Comparison of ENCODE assay signal across 20 cellular contexts in genomic region chr11:72710278-72710677, GRCh38. TPM values are rescaled to one million over a fixed set of nuclear protein-coding genes. Genes with fewer than 3 reads are reported as not detected.
DNase-seq lines count a peak whose midpoint lies in the region; ATAC-seq, FAIRE-seq and TF ChIP-seq lines count a peak whose summit lies in the region.
"Had no signal": no experiment of that assay in that cellular context is flagged by ENCODE, and none has a peak within 500 bp of the region (broad histone marks: within the 10 kb centered on the region; RNA-seq: fewer than 3 reads in every experiment).

No MANE protein-coding gene starts in this region.

- H3K27me3 Mint-ChIP-seq in activated naive CD4-positive, alpha-beta T cell treated with anti-CD3 and anti-CD28 coated beads, Interleukin-2, amount 50 U/mL, for 24 hours, result no peaks in the 10 kb centered on the region
- H3K27me3 Mint-ChIP-seq in activated naive CD4-positive, alpha-beta T cell treated with anti-CD3 and anti-CD28 coated beads for 36 hours (ENCODE audit: low read depth), result no peaks in the 10 kb centered on the region
- no peaks in the 10 kb centered on the region for H3K27me3 Mint-ChIP-seq in T-helper 17 cell
- H3K27me3 Mint-ChIP-seq: B cell had no signal

- no peaks in the 10 kb centered on the region for H3K9me3 Mint-ChIP-seq in activated naive CD4-positive, alpha-beta T cell treated with anti-CD3 and anti-CD28 coated beads, Interleukin-2, amount 50 U/mL, for 24 hours
- no peaks in the 10 kb centered on the region for H3K9me3 Mint-ChIP-seq in activated naive CD4-positive, alpha-beta T cell treated with anti-CD3 and anti-CD28 coated beads for 36 hours
- no peaks in the 10 kb centered on the region for H3K9me3 Mint-ChIP-seq in stimulated activated effector memory CD8-positive, alpha-beta T cell treated with anti-CD3 and anti-CD28 coated beads, Interleukin-12 subunit alpha, Interleukin-12 subunit beta, amount 100 ng/mL, for 72 hours
- H3K9me3 Mint-ChIP-seq: CD8-positive, alpha-beta T cell; GM23338; HFFc6 had no signal

- CTCF ChIA-PET in activated naive CD4-positive, alpha-beta T cell treated with anti-CD3 and anti-CD28 coated beads for 36 hours (lab: Charles Lee), result no interaction called here

- no peak overlapping the region for H3K9ac ChIP-seq in kidney (ENCODE audit: low read length in 2 of 2)

- TF ChIP-seq CTCF in kidney (IDR thresholded peaks at IDR 0.05; ENCODE audit: borderline replicate concordance, extremely low read depth, insufficient read depth) (no peak), body of pancreas (IDR thresholded peaks at IDR 0.05) (no peak)

- no peak overlapping the region for H3K27ac ChIP-seq in kidney (ENCODE audit: low read depth in 2 of 2, low read length in 2 of 2)
- H3K27ac ChIP-seq in body of pancreas, result no peak overlapping the region
- H3K27ac ChIP-seq: BLaER1 treated with 17β-estradiol and CSF1 and Interleukin-3, amounts not matched to agents 10 nM and 100 nM; HL-60 had no signal

- H3K4me3 ChIP-seq in kidney (ENCODE audit: low read length in 2 of 2) (no peak overlapping the region), body of pancreas (no peak overlapping the region)
- H3K4me3 ChIP-seq: BLaER1 treated with 17β-estradiol and CSF1 and Interleukin-3, amounts not matched to agents 10 nM and 100 nM; GM23338 had no signal

- H3K27me3 ChIP-seq in body of pancreas, result no peaks in the 10 kb centered on the region
- H3K27me3 ChIP-seq: BLaER1 treated with 17β-estradiol and CSF1 and Interleukin-3, amounts not matched to agents 10 nM and 100 nM had no signal

- peak overlapping the region; percentile 55 for H3K27ac Mint-ChIP-seq in activated naive CD4-positive, alpha-beta T cell treated with anti-CD3 and anti-CD28 coated beads, Interleukin-2, amount 50 U/mL, for 24 hours
- H3K27ac Mint-ChIP-seq in activated naive CD4-positive, alpha-beta T cell treated with anti-CD3 and anti-CD28 coated beads for 36 hours, result no peak overlapping the region
- H3K27ac Mint-ChIP-seq in T-helper 17 cell, result peak overlapping the region; percentile 74
- peak overlapping the region; percentile 83 for H3K27ac Mint-ChIP-seq in stimulated activated effector memory CD8-positive, alpha-beta T cell treated with anti-CD3 and anti-CD28 coated beads, Interleukin-12 subunit alpha, Interleukin-12 subunit beta, amount 100 ng/mL, for 72 hours
- H3K27ac Mint-ChIP-seq: HFFc6 had no signal

- intact Hi-C loops in activated naive CD4-positive, alpha-beta T cell treated with anti-CD3 and anti-CD28 coated beads for 36 hours (cut with micrococcal nuclease), result no loop called here
- intact Hi-C loops in kidney (cut with DNase I) (no loop called here), body of pancreas (cut with DNase I) (no loop called here)

- no peak overlapping the region for H3K4me3 Mint-ChIP-seq in activated naive CD4-positive, alpha-beta T cell treated with anti-CD3 and anti-CD28 coated beads, Interleukin-2, amount 50 U/mL, for 24 hours
- no peak overlapping the region for H3K4me3 Mint-ChIP-seq in activated naive CD4-positive, alpha-beta T cell treated with anti-CD3 and anti-CD28 coated beads for 36 hours
- H3K4me3 Mint-ChIP-seq in T-helper 17 cell, result no peak overlapping the region
- no peak overlapping the region for H3K4me3 Mint-ChIP-seq in stimulated activated effector memory CD8-positive, alpha-beta T cell treated with anti-CD3 and anti-CD28 coated beads, Interleukin-12 subunit alpha, Interleukin-12 subunit beta, amount 100 ng/mL, for 72 hours
- H3K4me3 Mint-ChIP-seq: B cell; CD8-positive, alpha-beta T cell; GM23338; HFFc6 had no signal

- H3K4me1 Mint-ChIP-seq in activated naive CD4-positive, alpha-beta T cell treated with anti-CD3 and anti-CD28 coated beads, Interleukin-2, amount 50 U/mL, for 24 hours, result peaks cover 16% of the 10 kb centered on the region
- peaks cover 4% of the 10 kb centered on the region for H3K4me1 Mint-ChIP-seq in activated naive CD4-positive, alpha-beta T cell treated with anti-CD3 and anti-CD28 coated beads for 36 hours (ENCODE audit: low read depth)
- peaks cover 22% of the 10 kb centered on the region for H3K4me1 Mint-ChIP-seq in T-helper 17 cell
- H3K4me1 Mint-ChIP-seq in stimulated activated effector memory CD8-positive, alpha-beta T cell treated with anti-CD3 and anti-CD28 coated beads, Interleukin-12 subunit alpha, Interleukin-12 subunit beta, amount 100 ng/mL, for 72 hours, result peaks cover 52% of the 10 kb centered on the region

- H3K36me3 ChIP-seq in kidney (ENCODE audit: control insufficient read depth in 1 of 2, insufficient read depth in 2 of 2, low read length in 2 of 2), result peaks cover 29 to 31% of the 10 kb centered on the region in 2 donors
- peaks cover 0 to 26% of the 10 kb centered on the region in 2 donors for H3K36me3 ChIP-seq in body of pancreas (replicated peaks in 1 of 2; ENCODE audit: insufficient read depth in 1 of 2, low read depth in 2 of 2)

- ATAC-seq in T-helper 17 cell (no peak), body of pancreas (no peak), GM21717 (IDR thresholded peaks at IDR 0.05; ENCODE audit: unreplicated experiment) (no peak)
- no peak for ATAC-seq in stimulated activated effector memory CD8-positive, alpha-beta T cell treated with anti-CD3 and anti-CD28 coated beads, Interleukin-12 subunit alpha, Interleukin-12 subunit beta, amount 100 ng/mL, for 72 hours
- ATAC-seq: CD8-positive, alpha-beta T cell; GM23338; HCT116 had no signal

- peaks cover 20% of the 10 kb centered on the region for H3K36me3 Mint-ChIP-seq in activated naive CD4-positive, alpha-beta T cell treated with anti-CD3 and anti-CD28 coated beads, Interleukin-2, amount 50 U/mL, for 24 hours
- H3K36me3 Mint-ChIP-seq in activated naive CD4-positive, alpha-beta T cell treated with anti-CD3 and anti-CD28 coated beads for 36 hours (ENCODE audit: low read depth), result peaks cover 28% of the 10 kb centered on the region
- H3K36me3 Mint-ChIP-seq in T-helper 17 cell (ENCODE audit: low read depth), result peaks cover 9% of the 10 kb centered on the region
- H3K36me3 Mint-ChIP-seq in stimulated activated effector memory CD8-positive, alpha-beta T cell treated with anti-CD3 and anti-CD28 coated beads, Interleukin-12 subunit alpha, Interleukin-12 subunit beta, amount 100 ng/mL, for 72 hours, result peaks cover 100% of the 10 kb centered on the region

- 89 to 91% methylated on average over 11 of the region's 11 CpGs for WGBS in body of pancreas, 2 donors

- H3K4me1 ChIP-seq in kidney (ENCODE audit: control insufficient read depth in 1 of 2, insufficient read depth in 1 of 2, low read depth in 1 of 2, low read length in 2 of 2), result peaks cover 0 to 4% of the 10 kb centered on the region in 2 donors
- peaks cover 8% of the 10 kb centered on the region for H3K4me1 ChIP-seq in body of pancreas

- DNase-seq in activated naive CD4-positive, alpha-beta T cell treated with anti-CD3 and anti-CD28 coated beads for 36 hours, result no peak
- DNase-seq in T-helper 17 cell (no peak), kidney (peak; percentile 68), body of pancreas (no peak)
- no peak for DNase-seq in stimulated activated effector memory CD8-positive, alpha-beta T cell treated with anti-CD3 and anti-CD28 coated beads, Interleukin-12 subunit alpha, Interleukin-12 subunit beta, amount 100 ng/mL, for 72 hours (ENCODE audit: low spot score in 2 of 2)
- DNase-seq: Calu3; CD8-positive, alpha-beta T cell; DMS 273 treated with DMSO at 0.1 percent for 48 hours; HFFc6 had no signal

- TF ChIP-seq POLR2A in body of pancreas (IDR thresholded peaks at IDR 0.05), result no peak

- no peaks in the 10 kb centered on the region for H3K9me3 ChIP-seq in T-helper 17 cell (ENCODE audit: control insufficient read depth, low read length, poor library complexity, severe bottlenecking)
- no peaks in the 10 kb centered on the region for H3K9me3 ChIP-seq in kidney (ENCODE audit: control insufficient read depth in 1 of 2, low read length in 2 of 2)
- H3K9me3 ChIP-seq in body of pancreas, result no peaks in the 10 kb centered on the region
- H3K9me3 ChIP-seq: BLaER1 treated with 17β-estradiol and CSF1 and Interleukin-3, amounts not matched to agents 10 nM and 100 nM had no signal

- no peak for FAIRE-seq in kidney (lab: Jason Lieb, UNC)
- FAIRE-seq: G401.6, GM12892, GM18507, H54 had no signal

RNA-seq across cellular contexts. Expression of gene PDE2A, which starts 36.1 kb away (rescaled TPM):
- 1 to 10 TPM in 1 of 2 experiments, under 1 TPM in 1; 0.69 to 1.1 TPM for total RNA-seq in activated naive CD4-positive, alpha-beta T cell treated with anti-CD3 and anti-CD28 coated beads for 36 hours
- 1 to 10 TPM; 2.7 to 4.9 TPM for total RNA-seq in T-helper 17 cell
- 42.0 TPM for total RNA-seq in kidney
- 12.6 TPM for polyA plus RNA-seq in kidney (ENCODE audit: insufficient read depth, low read depth, low replicate concordance)
- total RNA-seq in body of pancreas, result 10 to 100 TPM in 1 of 2 donors, 1 to 10 TPM in 1; 7.0 to 29.3 TPM

RNA-seq across cellular contexts. Expression of gene ARAP1, which starts 41.9 kb away (rescaled TPM):
- 10 to 100 TPM; 64.7 to 70.1 TPM for total RNA-seq in activated naive CD4-positive, alpha-beta T cell treated with anti-CD3 and anti-CD28 coated beads for 36 hours
- 100 to 1,000 TPM in 1 of 2 donors, 10 to 100 TPM in 1; 93.3 to 108 TPM for total RNA-seq in T-helper 17 cell
- total RNA-seq in kidney, result 80.8 TPM
- polyA plus RNA-seq in kidney (ENCODE audit: insufficient read depth, low read depth, low replicate concordance), result 58.2 TPM
- total RNA-seq in body of pancreas, result 100 to 1,000 TPM in 1 of 2 donors, 10 to 100 TPM in 1; 63.3 to 208 TPM
